ENCODE assay signal across 13 cellular contexts in the genomic region with DNA sequence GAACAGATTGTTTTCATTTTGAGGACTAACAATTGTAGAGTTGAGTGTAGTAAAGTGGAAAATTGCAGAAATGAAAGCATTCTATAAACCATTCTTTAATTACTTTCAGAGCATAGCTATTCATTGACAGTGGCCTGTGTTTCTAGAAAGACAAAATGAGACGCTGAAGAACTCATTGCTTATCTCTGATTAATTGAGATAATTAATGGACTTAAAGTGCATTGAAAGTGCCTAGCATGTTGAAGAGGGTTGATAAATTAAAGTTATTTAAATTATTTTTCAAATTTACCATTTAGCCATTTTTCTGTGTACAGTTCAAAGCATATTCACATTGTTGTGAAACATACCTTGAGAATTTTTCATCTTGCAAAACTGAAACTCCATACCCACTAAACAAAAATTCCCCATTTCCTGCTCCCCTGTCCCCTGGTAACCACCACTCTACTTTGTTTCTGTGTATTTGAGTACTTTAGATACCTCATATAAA. TPM values are rescaled to one million over a fixed set of nuclear protein-coding genes. Genes with fewer than 3 reads are reported as not detected.
DNase-seq lines count a peak whose midpoint lies in the region; ATAC-seq, FAIRE-seq and TF ChIP-seq lines count a peak whose summit lies in the region.
"Had no signal": no experiment of that assay in that cellular context is flagged by ENCODE, and none has a peak within 500 bp of the region (broad histone marks: within the 10 kb centered on the region; RNA-seq: fewer than 3 reads in every experiment).

No MANE protein-coding gene starts in this region.

- H3K4me2 ChIP-seq in HepG2 (ENCODE audit: low read depth, low read length), result no peak overlapping the region

- POLR2A ChIA-PET in HepG2 (lab: Yijun Ruan, JAX), result no interaction called here

- peaks cover 8% of the 10 kb centered on the region for H3K9me3 Mint-ChIP-seq in mesothelial cell of epicardium

- TF ChIP-seq CTCF in mesothelial cell of epicardium (IDR thresholded peaks at IDR 0.05; ENCODE audit: unreplicated experiment), result no peak
- TF ChIP-seq CTCF in HepG2 (CRISPR knock-in tag; IDR thresholded peaks at IDR 0.05), result no peak

- peaks cover 3% of the 10 kb centered on the region; the same call in 1 of the 2 replicates for H4K20me1 ChIP-seq in HepG2 (ENCODE audit: insufficient read depth, low read length)

- 97% methylated on average over 1 of the region's 1 CpG for WGBS in HepG2 (ENCODE audit: low lambda C conversion rate)
- 73% methylated on average over 1 of the region's 1 CpG for WGBS in right cardiac atrium

- H3K4me1 Mint-ChIP-seq in mesothelial cell of epicardium, result peaks cover 18% of the 10 kb centered on the region

- H3K4me3 ChIP-seq in HepG2 (replicated peaks in 1 of 3; ENCODE audit: insufficient read depth in 1 of 3, low read depth in 2 of 3, low read length in 3 of 3), result no peak overlapping the region
- no peak overlapping the region for H3K4me3 ChIP-seq in right cardiac atrium (ENCODE audit: low read length)
- H3K4me3 ChIP-seq: gastroesophageal sphincter, skin epidermis had no signal

- H3K27ac ChIP-seq in HepG2 (ENCODE audit: extremely low read length, insufficient read depth, low read length), result no peak overlapping the region
- H3K27ac ChIP-seq in right cardiac atrium (ENCODE audit: low read length), result no peak overlapping the region

- no peak overlapping the region for H2AFZ ChIP-seq in HepG2 (ENCODE audit: low read length)

- peaks cover 2% of the 10 kb centered on the region for H3K36me3 Mint-ChIP-seq in mesothelial cell of epicardium

- no peak overlapping the region for H3K4me3 Mint-ChIP-seq in mesothelial cell of epicardium

- CTCF ChIA-PET in HepG2 (lab: Yijun Ruan, JAX; ENCODE audit: low intra/inter-chr PET ratio, low total read pairs), result no interaction called here

- TF ChIP-seq EP300 in HepG2 (IDR thresholded peaks at IDR 0.05; ENCODE audit: low read depth in 2 of 2, low read length in 2 of 2) (no peak), HepG2 (CRISPR knock-in tag; IDR thresholded peaks at IDR 0.05; ENCODE audit: borderline replicate concordance) (no peak)

- FAIRE-seq in HepG2 (lab: Jason Lieb, UNC), result no peak
- FAIRE-seq: colon had no signal

- no peak overlapping the region for H3K9ac ChIP-seq in HepG2 (ENCODE audit: insufficient read depth, low read depth, low read length)

- ATAC-seq in GM19025 (IDR thresholded peaks at IDR 0.05; ENCODE audit: low read depth, unreplicated experiment) (peak; percentile 79), GM21825 (IDR thresholded peaks at IDR 0.05; ENCODE audit: unreplicated experiment) (peak; percentile 81), HG03280 (IDR thresholded peaks at IDR 0.05; ENCODE audit: unreplicated experiment) (peak; percentile 68), HepG2 (no peak), right cardiac atrium (no peak)
- ATAC-seq: gastroesophageal sphincter, HCT116 had no signal

- intact Hi-C loops in HepG2 (cut with micrococcal nuclease; ENCODE audit: unreplicated experiment), result no loop called here
- intact Hi-C loops in right cardiac atrium (cut with DNase I), result no loop called here

- TF ChIP-seq RAD21 in HepG2 (CRISPR knock-in tag; IDR thresholded peaks at IDR 0.05), result no peak

- H3K9me3 ChIP-seq in HepG2 (ENCODE audit: low read length), result no peaks in the 10 kb centered on the region
- no peaks in the 10 kb centered on the region for H3K9me3 ChIP-seq in right cardiac atrium (ENCODE audit: control insufficient read depth, low read length)
- H3K9me3 ChIP-seq: gastroesophageal sphincter had no signal

- in situ Hi-C loops in HepG2 (cut with HindIII; ENCODE audit: extremely low pct_ligation_motif_present, low pct_unique_long_range_greater_than_20kb), result no loop called here

- H3K79me2 ChIP-seq in HepG2 (ENCODE audit: insufficient read depth, low read length), result peaks cover 37% of the 10 kb centered on the region

- H3K27me3 Mint-ChIP-seq in mesothelial cell of epicardium (ENCODE audit: low read depth), result no peaks in the 10 kb centered on the region

- peak overlapping the region; percentile 57 for H3K27ac Mint-ChIP-seq in mesothelial cell of epicardium

- H3K36me3 ChIP-seq in HepG2 (replicated peaks in 1 of 2; ENCODE audit: control insufficient read depth in 1 of 2, insufficient read depth in 2 of 2, low read length in 2 of 2), result no peaks in the 10 kb centered on the region
- H3K36me3 ChIP-seq: gastroesophageal sphincter had no signal

- H3K4me1 ChIP-seq in HepG2 (ENCODE audit: insufficient read depth, low read length) (peaks cover 36% of the 10 kb centered on the region), right cardiac atrium (ENCODE audit: control insufficient read depth, insufficient read depth, low read length) (peaks cover 2% of the 10 kb centered on the region)

- DNase-seq in mesothelial cell of epicardium (ENCODE audit: low spot score in 2 of 2, unreplicated experiment in 2 of 2) (no peak), DMS114 treated with DMSO at 0.1 percent for 48 hours (lab: John Stamatoyannopoulos, UW; ENCODE audit: unreplicated experiment) (no peak), GDM1 (lab: John Stamatoyannopoulos, UW) (no peak), HepG2 (ENCODE audit: low spot score) (no peak), right cardiac atrium (no peak)
- DNase-seq: activated gamma-delta T cell had no signal

- H3K27me3 ChIP-seq in HepG2 (ENCODE audit: control insufficient read depth in 1 of 2, insufficient read depth in 2 of 2, low read length in 2 of 2) (no peaks in the 10 kb centered on the region), right cardiac atrium (ENCODE audit: control insufficient read depth, insufficient read depth) (no peaks in the 10 kb centered on the region)
- H3K27me3 ChIP-seq: gastroesophageal sphincter had no signal

- TF ChIP-seq POLR2A in HepG2 (IDR thresholded peaks at IDR 0.05; ENCODE audit: insufficient read depth in 1 of 2, low read depth in 2 of 2, low read length in 2 of 2), result no peak

- BruUV-seq in HepG2 (replicated peaks; lab: Mats Ljungman, UMichigan), result no TSS peak

TF ChIP-seq in HepG2, 621 proteins besides CTCF, POLR2A, EP300 and RAD21 (continues in another document):
- TF ChIP-seq TOE1 (CRISPR knock-in tag; IDR thresholded peaks at IDR 0.05) (no peak), ZNF446 (CRISPR knock-in tag; IDR thresholded peaks at IDR 0.05) (no peak), DPF2 (CRISPR knock-in tag; IDR thresholded peaks at IDR 0.05; ENCODE audit: borderline replicate concordance, low read depth) (no peak), RXRB (CRISPR knock-in tag; IDR thresholded peaks at IDR 0.05; ENCODE audit: borderline replicate concordance) (no peak), GTF3A (CRISPR knock-in tag; conservative IDR thresholded peaks at IDR 0.05) (no peak), HIVEP1 (CRISPR knock-in tag; IDR thresholded peaks at IDR 0.05) (no peak), THYN1 (CRISPR knock-in tag; IDR thresholded peaks at IDR 0.05; ENCODE audit: borderline replicate concordance, low read depth) (no peak), PAWR (CRISPR knock-in tag; IDR thresholded peaks at IDR 0.05; ENCODE audit: borderline replicate concordance) (no peak), CBFB (CRISPR knock-in tag; IDR thresholded peaks at IDR 0.05) (no peak)
- TF ChIP-seq, protein P1, sequence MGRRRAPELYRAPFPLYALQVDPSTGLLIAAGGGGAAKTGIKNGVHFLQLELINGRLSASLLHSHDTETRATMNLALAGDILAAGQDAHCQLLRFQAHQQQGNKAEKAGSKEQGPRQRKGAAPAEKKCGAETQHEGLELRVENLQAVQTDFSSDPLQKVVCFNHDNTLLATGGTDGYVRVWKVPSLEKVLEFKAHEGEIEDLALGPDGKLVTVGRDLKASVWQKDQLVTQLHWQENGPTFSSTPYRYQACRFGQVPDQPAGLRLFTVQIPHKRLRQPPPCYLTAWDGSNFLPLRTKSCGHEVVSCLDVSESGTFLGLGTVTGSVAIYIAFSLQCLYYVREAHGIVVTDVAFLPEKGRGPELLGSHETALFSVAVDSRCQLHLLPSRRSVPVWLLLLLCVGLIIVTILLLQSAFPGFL (CRISPR knock-in tag; IDR thresholded peaks at IDR 0.05), result no peak
- TF ChIP-seq, protein P2, sequence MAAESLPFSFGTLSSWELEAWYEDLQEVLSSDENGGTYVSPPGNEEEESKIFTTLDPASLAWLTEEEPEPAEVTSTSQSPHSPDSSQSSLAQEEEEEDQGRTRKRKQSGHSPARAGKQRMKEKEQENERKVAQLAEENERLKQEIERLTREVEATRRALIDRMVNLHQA (CRISPR knock-in tag; IDR thresholded peaks at IDR 0.05), result no peak

RNA-seq across cellular contexts. Expression of a gene that starts 57.4 kb away (rescaled TPM):
- total RNA-seq in mesothelial cell of epicardium, result 35.3 to 44.8 TPM (median 44.2 TPM) in 3 replicates
- total RNA-seq in HepG2 (2016; rRNA removed; fragmentation: Illumina TruSeq; extraction: Trizol), result 24.5 and 31.2 TPM in 2 replicates
- total RNA-seq in HepG2 (2016; cell fraction: cytosol; rRNA removed; fragmentation: Illumina TruSeq; extraction: Trizol; ENCODE audit: low read depth), result 2.9 and 3.1 TPM in 2 replicates
- total RNA-seq in HepG2 (2016; cell fraction: insoluble cytoplasmic fraction; rRNA removed; fragmentation: Illumina TruSeq; extraction: Trizol), result 25.6 and 31.0 TPM in 2 replicates
- total RNA-seq in HepG2 (2016; cell fraction: membrane; rRNA removed; fragmentation: Illumina TruSeq; extraction: Trizol), result 7.0 and 8.7 TPM in 2 replicates
- total RNA-seq in HepG2 (2016; cell fraction: nucleus; rRNA removed; fragmentation: Illumina TruSeq; extraction: Trizol), result 50.3 and 52.6 TPM in 2 replicates
- polyA plus RNA-seq in HepG2 (2011; rRNA removed), result 6.8 and 10.9 TPM in 2 replicates
- polyA plus RNA-seq in HepG2 (2011; cell fraction: cytosol; rRNA removed), result 4.0 and 9.7 TPM in 2 replicates
- 9.9 and 23.8 TPM in 2 replicates for polyA plus RNA-seq in HepG2 (2011; cell fraction: nucleus; rRNA removed)
- polyA plus RNA-seq in HepG2 (2012), result 20.7 and 21.6 TPM in 2 replicates
- polyA plus RNA-seq in HepG2 (2016; cell fraction: cytosol; fragmentation: Illumina TruSeq; extraction: Trizol; ENCODE audit: low read depth), result 0.61 and 0.62 TPM in 2 replicates
- polyA plus RNA-seq in HepG2 (2016; cell fraction: insoluble cytoplasmic fraction; fragmentation: Illumina TruSeq; extraction: Trizol; ENCODE audit: low read depth), result 20.3 and 24.6 TPM in 2 replicates
- 0.97 and 1.4 TPM in 2 replicates for polyA plus RNA-seq in HepG2 (2016; cell fraction: membrane; fragmentation: Illumina TruSeq; extraction: Trizol; ENCODE audit: low read depth)
- polyA plus RNA-seq in HepG2 (2016; cell fraction: nucleus; fragmentation: Illumina TruSeq; extraction: Trizol; ENCODE audit: insufficient read depth, low read depth), result 29.5 and 31.8 TPM in 2 replicates
- polyA minus RNA-seq in HepG2 (2011; rRNA and poly(A)+ RNA removed; ENCODE audit: low replicate concordance), result 12.6 and 17.7 TPM in 2 replicates
- polyA minus RNA-seq in HepG2 (2011; cell fraction: cytosol; rRNA and poly(A)+ RNA removed), result 12.2 and 17.8 TPM in 2 replicates
- polyA minus RNA-seq in HepG2 (2011; cell fraction: nucleus; rRNA and poly(A)+ RNA removed), result 106 and 124 TPM in 2 replicates
- 100 to 1,000 TPM in 3 of 4 donors, 10 to 100 TPM in 1; 96.8 to 152 (median 113) TPM for total RNA-seq in right cardiac atrium
- 30.7 TPM for polyA plus RNA-seq in right cardiac atrium

Comparison
In these comparisons a context has a peak if more than half of its experiments do, and no peak if none do; other contexts are left out.
1. ATAC-seq: peak in GM19025 (single experiment), GM21825 (single experiment) and HG03280 (single experiment); none in HepG2 (single experiment) and right cardiac atrium (0 of 2).